In genomic region chr2:3651686-3652516, GRCh38 we compare ENCODE assay signal across 1 cellular context.
TF ChIP-seq lines count a peak whose summit lies in the region.

No MANE protein-coding gene starts in this region.

TF ChIP-seq in IMR-90, 13 proteins besides CTCF, POLR2A, EP300 and RAD21 (continued from another document):
- TF ChIP-seq MXI1 (IDR thresholded peaks at IDR 0.05; ENCODE audit: borderline replicate concordance, low read depth, low read length), result no peak
- TF ChIP-seq MAZ (IDR thresholded peaks at IDR 0.05; ENCODE audit: borderline replicate concordance, low read depth, low read length), result no peak
- TF ChIP-seq MAFK (IDR thresholded peaks at IDR 0.05; ENCODE audit: low read depth, low read length), result no peak
- TF ChIP-seq CHD1 (IDR thresholded peaks at IDR 0.05; ENCODE audit: low read depth, low read length), result no peak
- no peak for TF ChIP-seq CEBPB (IDR thresholded peaks at IDR 0.05; ENCODE audit: low read depth, low read length)
- TF ChIP-seq ELK1 (IDR thresholded peaks at IDR 0.05; ENCODE audit: borderline replicate concordance, low read depth, low read length), result no peak
- TF ChIP-seq RCOR1 (IDR thresholded peaks at IDR 0.05; ENCODE audit: insufficient replicate concordance, low read length), result no peak
- TF ChIP-seq USF2 (IDR thresholded peaks at IDR 0.05; ENCODE audit: low read depth, low read length), result no peak
- TF ChIP-seq RFX5 (IDR thresholded peaks at IDR 0.05; ENCODE audit: low read depth, low read length), result no peak
- no peak for TF ChIP-seq SMC3 (IDR thresholded peaks at IDR 0.05; ENCODE audit: low read depth, low read length)
- no peak for TF ChIP-seq FOS (IDR thresholded peaks at IDR 0.05; ENCODE audit: low read depth, low read length)
